Comparison of ENCODE assay signal across 8 cellular contexts in the genomic region with DNA sequence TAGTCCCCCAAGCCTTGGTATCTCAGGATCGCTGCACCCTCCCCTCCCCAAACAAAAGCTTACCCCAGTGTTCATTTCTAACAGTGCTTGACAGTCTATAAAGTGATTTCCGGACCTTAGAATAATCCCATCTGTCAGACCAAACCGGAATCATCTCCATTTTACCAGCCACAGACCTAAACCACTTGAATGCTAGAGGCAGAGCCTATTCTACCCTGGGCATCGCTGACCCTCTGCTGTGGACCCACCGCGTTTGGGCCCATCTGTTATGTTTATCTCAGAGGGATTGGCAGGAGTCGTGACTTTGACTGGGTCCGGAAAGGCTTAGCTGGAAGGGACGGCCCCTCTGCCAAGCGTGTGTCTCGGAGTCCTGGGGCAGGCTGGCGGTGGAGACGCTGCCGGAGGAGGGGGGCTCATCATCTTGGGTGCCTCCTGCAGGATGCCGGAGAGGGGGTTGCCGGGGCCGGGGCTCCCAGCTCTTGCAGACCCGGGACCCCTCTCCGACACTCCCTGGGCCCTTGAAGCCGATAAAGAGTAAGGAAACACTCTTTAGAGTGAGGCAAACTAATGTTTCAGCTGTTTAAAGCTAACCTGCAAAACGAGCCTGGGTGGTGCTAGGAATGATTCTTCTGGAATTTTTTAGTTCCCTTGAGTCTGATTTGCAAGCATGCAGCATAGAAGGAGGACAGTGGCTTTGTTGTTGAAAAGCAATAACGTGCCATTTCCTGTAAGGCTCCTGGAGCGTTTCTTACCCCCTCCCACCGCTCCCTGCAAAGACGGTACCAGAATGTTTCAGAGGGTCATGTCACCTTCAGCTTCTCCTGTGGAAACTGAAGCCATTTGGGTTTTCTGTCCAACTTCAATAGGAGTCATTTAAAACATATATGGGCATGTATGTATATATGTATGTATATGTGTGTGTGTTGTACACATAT. TPM values are rescaled to one million over a fixed set of nuclear protein-coding genes. Genes with fewer than 3 reads are reported as not detected.
A peak's percentile ranks its signal among the peaks of the same experiment; 100 is the strongest.
DNase-seq lines count a peak whose midpoint lies in the region; ATAC-seq, FAIRE-seq and TF ChIP-seq lines count a peak whose summit lies in the region.

No MANE protein-coding gene starts in this region.

- H3K9me3 ChIP-seq in MM.1S (replicated peaks; ENCODE audit: insufficient read depth, low read length) (no peaks in the 10 kb centered on the region), hepatocyte (ENCODE audit: low read depth) (no peaks in the 10 kb centered on the region), spleen (no peaks in the 10 kb centered on the region)

- no peaks in the 10 kb centered on the region for H3K4me1 Mint-ChIP-seq in Calu3 (ENCODE audit: low read depth, unreplicated experiment)
- H3K4me1 Mint-ChIP-seq in activated naive CD4-positive, alpha-beta T cell treated with anti-CD3 and anti-CD28 coated beads for 36 hours (ENCODE audit: low read depth): peaks cover 47% of the 10 kb centered on the region

- H3K9me3 Mint-ChIP-seq in Calu3 (ENCODE audit: low read depth, unreplicated experiment): no peaks in the 10 kb centered on the region
- no peaks in the 10 kb centered on the region for H3K9me3 Mint-ChIP-seq in activated naive CD4-positive, alpha-beta T cell treated with anti-CD3 and anti-CD28 coated beads for 36 hours

- H3K36me3 Mint-ChIP-seq in Calu3 (ENCODE audit: insufficient read depth, unreplicated experiment): peaks cover 29% of the 10 kb centered on the region
- H3K36me3 Mint-ChIP-seq in activated naive CD4-positive, alpha-beta T cell treated with anti-CD3 and anti-CD28 coated beads for 36 hours (ENCODE audit: low read depth): peaks cover under 1% of the 10 kb centered on the region

- H3K79me2 ChIP-seq in MM.1S (ENCODE audit: low read length) (peaks cover 47% of the 10 kb centered on the region), hepatocyte (peaks cover 7% of the 10 kb centered on the region)

- intact Hi-C loops in Calu3 (cut with micrococcal nuclease; ENCODE audit: unreplicated experiment) (no loop called here), spleen (cut with DNase I; ENCODE audit: low total_unique reads) (loop anchor here (5.0 kb wide), 1 partner anchor 72 kb away; the partner anchor contains the start of gene TMEM161A)
- intact Hi-C loops in activated naive CD4-positive, alpha-beta T cell treated with anti-CD3 and anti-CD28 coated beads for 36 hours (cut with micrococcal nuclease): no loop called here

- peak overlapping the region; percentile 78 for H3K4me3 Mint-ChIP-seq in Calu3 (ENCODE audit: low read depth, unreplicated experiment)
- H3K4me3 Mint-ChIP-seq in activated naive CD4-positive, alpha-beta T cell treated with anti-CD3 and anti-CD28 coated beads for 36 hours: peak overlapping the region; percentile 85

- no peaks in the 10 kb centered on the region for H3K27me3 Mint-ChIP-seq in Calu3 (ENCODE audit: unreplicated experiment)
- no peaks in the 10 kb centered on the region for H3K27me3 Mint-ChIP-seq in activated naive CD4-positive, alpha-beta T cell treated with anti-CD3 and anti-CD28 coated beads for 36 hours (ENCODE audit: low read depth)

- H3K27ac ChIP-seq in MM.1S (ENCODE audit: low read length) (peak overlapping the region; percentile 70), hepatocyte (no peak overlapping the region), spleen (peak overlapping the region in 7 of 8 donors; percentile 58 to 93 (median 86))

- BruUV-seq in Calu3 (replicated peaks; lab: Mats Ljungman, UMichigan): no TSS peak

- H3F3A ChIP-seq in MM.1S (ENCODE audit: insufficient read depth, low read length): peaks cover 56% of the 10 kb centered on the region

- no peak for TF ChIP-seq CTCF in Calu3 (IDR thresholded peaks at IDR 0.05; ENCODE audit: unreplicated experiment)
- TF ChIP-seq CTCF in MM.1S (IDR thresholded peaks at IDR 0.05; ENCODE audit: low read length): no peak
- TF ChIP-seq CTCF in hepatocyte (IDR thresholded peaks at IDR 0.05; ENCODE audit: poor library complexity): no peak
- no peak for TF ChIP-seq CTCF in spleen (IDR thresholded peaks at IDR 0.05 in 8 of 11, conservative IDR thresholded peaks at IDR 0.05 in 3 of 11)
- no peak for TF ChIP-seq CTCF in D721Med (IDR thresholded peaks at IDR 0.05; ENCODE audit: insufficient read depth, missing control alignments)

- H3K9me2 ChIP-seq in MM.1S (replicated peaks; ENCODE audit: insufficient read depth, low read length) (no peaks in the 10 kb centered on the region), hepatocyte (replicated peaks; ENCODE audit: insufficient read depth) (no peaks in the 10 kb centered on the region)

- H3K36me3 ChIP-seq in MM.1S (replicated peaks; ENCODE audit: insufficient read depth, low read length): no peaks in the 10 kb centered on the region
- no peaks in the 10 kb centered on the region for H3K36me3 ChIP-seq in hepatocyte (replicated peaks; ENCODE audit: insufficient read depth, low read depth)
- peaks cover 0 to 11% (median 0%) of the 10 kb centered on the region in 6 donors for H3K36me3 ChIP-seq in spleen

- DNase-seq in Calu3: peak; percentile 4
- peak; percentile 49 for DNase-seq in MM.1S
- DNase-seq in activated naive CD4-positive, alpha-beta T cell treated with anti-CD3 and anti-CD28 coated beads for 36 hours: peak; percentile 58
- no peak for DNase-seq in hepatocyte (ENCODE audit: low spot score)
- peak; percentile 87 for DNase-seq in spleen
- DNase-seq in NCI-H1436 (lab: John Stamatoyannopoulos, UW): no peak
- no peak for DNase-seq in D721Med (ENCODE audit: insufficient read length, low spot score)

- H3K4me2 ChIP-seq in MM.1S (ENCODE audit: low read depth, low read length) (peak overlapping the region; percentile 80), hepatocyte (peak overlapping the region; percentile 88)

- H3K27me3 ChIP-seq in MM.1S (replicated peaks; ENCODE audit: insufficient read depth, low read length) (no peaks in the 10 kb centered on the region), hepatocyte (no peaks in the 10 kb centered on the region), spleen (replicated peaks in 1 of 7) (no peaks in the 10 kb centered on the region)

- H3K9ac ChIP-seq in MM.1S (ENCODE audit: low read length): peak overlapping the region; percentile 78

- H3K27ac Mint-ChIP-seq in Calu3 (ENCODE audit: unreplicated experiment): peak overlapping the region; percentile 94
- peak overlapping the region; percentile 72 for H3K27ac Mint-ChIP-seq in activated naive CD4-positive, alpha-beta T cell treated with anti-CD3 and anti-CD28 coated beads for 36 hours

- CTCF ChIA-PET in Calu3 (lab: Charles Lee): no interaction called here
- CTCF ChIA-PET in activated naive CD4-positive, alpha-beta T cell treated with anti-CD3 and anti-CD28 coated beads for 36 hours (lab: Charles Lee): interaction anchor here (0.6 to 0.7 kb wide), 3 partner anchors 9 to 44 kb away, joined by 3 read pairs; no protein-coding TSS in a partner anchor

- H3K4me1 ChIP-seq in MM.1S (ENCODE audit: low read length) (peaks cover 27% of the 10 kb centered on the region), hepatocyte (ENCODE audit: insufficient read depth) (no peaks in the 10 kb centered on the region), spleen (peaks cover 21 to 68% (median 56%) of the 10 kb centered on the region in 6 donors)

- peak overlapping the region; percentile 28 for H2AFZ ChIP-seq in MM.1S (ENCODE audit: low read length)
- H2AFZ ChIP-seq in hepatocyte: peak overlapping the region; percentile 17

- 20% methylated on average over 25 of the region's 25 CpGs for WGBS in hepatocyte (ENCODE audit: low lambda C conversion rate, missing lambda C conversion rate)
- 0 to 3% (median 1%) methylated on average over 20 to 25 of the region's 25 CpGs for WGBS in spleen, 5 donors

- FAIRE-seq in D721Med (lab: Jason Lieb, UNC): no peak

- H3K4me3 ChIP-seq in MM.1S (ENCODE audit: low read length): peak overlapping the region; percentile 86
- peak overlapping the region; percentile 3 for H3K4me3 ChIP-seq in hepatocyte
- H3K4me3 ChIP-seq in spleen: peak overlapping the region; percentile 57 to 95 (median 80)

- no peaks in the 10 kb centered on the region for H4K20me1 ChIP-seq in MM.1S (ENCODE audit: insufficient read depth, low read length)
- no peaks in the 10 kb centered on the region for H4K20me1 ChIP-seq in hepatocyte (ENCODE audit: insufficient read depth, poor library complexity, severe bottlenecking)

- no peak for TF ChIP-seq POLR2A in spleen (IDR thresholded peaks at IDR 0.05)

- ATAC-seq in GM18907 (IDR thresholded peaks at IDR 0.05; ENCODE audit: unreplicated experiment): no peak

RNA-seq across cellular contexts. Expression of gene SLC25A42, which starts 1.3 kb away (rescaled TPM):
- total RNA-seq in Calu3 (2022) (5.7 and 7.1 TPM in 2 replicates), hepatocyte (11.5 and 13.8 TPM in 2 replicates), spleen (10 to 100 TPM; 12.5 to 25.3 (median 16.8) TPM)
- 1 to 10 TPM; 6.7 to 8.5 TPM for total RNA-seq in activated naive CD4-positive, alpha-beta T cell treated with anti-CD3 and anti-CD28 coated beads for 36 hours
- polyA plus RNA-seq in hepatocyte (21.3 and 23.2 TPM in 2 replicates), spleen (10 to 100 TPM in 2 of 3 donors, 1 to 10 TPM in 1; 9.7 to 11.6 (median 10.6) TPM)

RNA-seq across cellular contexts. Expression of gene ARMC6, which starts 31.7 kb away (rescaled TPM):
- total RNA-seq in Calu3 (2022) (24.0 and 24.6 TPM in 2 replicates), hepatocyte (26.4 and 29.7 TPM in 2 replicates), spleen (10 to 100 TPM; 17.2 to 27.4 (median 18.7) TPM)
- total RNA-seq in activated naive CD4-positive, alpha-beta T cell treated with anti-CD3 and anti-CD28 coated beads for 36 hours: 10 to 100 TPM; 24.2 to 24.6 TPM
- polyA plus RNA-seq in hepatocyte (25.8 and 30.8 TPM in 2 replicates), spleen (10 to 100 TPM; 25.8 to 29.0 (median 28.5) TPM)

RNA-seq across cellular contexts. Expression of gene SUGP2, which starts 31.8 kb away (rescaled TPM):
- total RNA-seq in Calu3 (2022) (67.1 and 77.2 TPM in 2 replicates), hepatocyte (35.6 and 36.4 TPM in 2 replicates), spleen (100 to 1,000 TPM in 2 of 7 donors, 10 to 100 TPM in 5; 55.7 to 109 (median 79.1) TPM)
- 100 to 1,000 TPM; 149 to 154 TPM for total RNA-seq in activated naive CD4-positive, alpha-beta T cell treated with anti-CD3 and anti-CD28 coated beads for 36 hours
- polyA plus RNA-seq in hepatocyte (51.0 and 57.5 TPM in 2 replicates), spleen (100 to 1,000 TPM in 2 of 3 donors, 10 to 100 TPM in 1; 54.5 to 127 (median 106) TPM)

Comparison
In these comparisons a context has a peak if more than half of its experiments do, and no peak if none do; other contexts are left out.
1. DNase-seq: peak in Calu3 (single experiment), MM.1S (single experiment), activated naive CD4-positive, alpha-beta T cell treated with anti-CD3 and anti-CD28 coated beads for 36 hours (single experiment) and spleen (single experiment); none in hepatocyte (single experiment), NCI-H1436 (single experiment) and D721Med (single experiment).
2. H3K4me3 ChIP-seq: peak in every context shown above with its lines; median percentile 86 in MM.1S; 80 in spleen; 3 in hepatocyte.